Comparison of ENCODE assay signal across 33 cellular contexts in genomic region chr4:163300445-163300844, GRCh38. TPM values are rescaled to one million over a fixed set of nuclear protein-coding genes. Genes with fewer than 3 reads are reported as not detected.
"Had no signal": no experiment of that assay in that cellular context is flagged by ENCODE, and none has a peak within 500 bp of the region (broad histone marks: within the 10 kb centered on the region; RNA-seq: fewer than 3 reads in every experiment).

No MANE protein-coding gene starts in this region.

- H3K4me3 Mint-ChIP-seq: naive thymus-derived CD8-positive, alpha-beta T cell; natural killer cell treated with Interleukin-12 subunit alpha and Interleukin-12 subunit beta and Interleukin-15 and Interleukin-18, amount 100 ng/mL, for 72 hours; nephron progenitor cell; neural crest cell; stimulated activated memory B cell treated with anti-CD40 and anti-IgM and Interleukin-4, amounts not matched to agents 10 μg/mL and 1 μg/mL and 100 μg/mL, for 72 hours; stimulated activated naive CD8-positive, alpha-beta T cell treated with anti-CD3 and anti-CD28 coated beads, Interleukin-15, amount 100 ng/mL, for 72 hours; type B pancreatic cell had no signal

- H3K79me2 ChIP-seq: parathyroid adenoma had no signal

- H2AFZ ChIP-seq: parathyroid adenoma had no signal

- ATAC-seq: naive thymus-derived CD8-positive, alpha-beta T cell; natural killer cell treated with Interleukin-12 subunit alpha and Interleukin-12 subunit beta and Interleukin-15 and Interleukin-18, amount 100 ng/mL, for 72 hours; psoas muscle; right cardiac atrium; sciatic nerve; stimulated activated memory B cell treated with anti-CD40 and anti-IgM and Interleukin-4, amounts not matched to agents 10 μg/mL and 1 μg/mL and 100 μg/mL, for 72 hours; stimulated activated naive CD8-positive, alpha-beta T cell treated with anti-CD3 and anti-CD28 coated beads, Interleukin-15, amount 100 ng/mL, for 72 hours; stimulated activated naive CD8-positive, alpha-beta T cell treated with anti-CD3 and anti-CD28 coated beads, Interleukin-15, Interleukin-2, amounts not matched to agents 100 U/mL and 50 U/mL, for 24 hours; upper lobe of right lung had no signal

- H3K9ac ChIP-seq: parathyroid adenoma had no signal

- H3K4me2 ChIP-seq: smooth muscle cell had no signal

- H3K4me1 ChIP-seq: parathyroid adenoma, psoas muscle, spleen, suprapubic skin, testis, tibial artery, transverse colon, upper lobe of right lung, uterus had no signal

- H3K36me3 Mint-ChIP-seq: naive thymus-derived CD8-positive, alpha-beta T cell; natural killer cell treated with Interleukin-12 subunit alpha and Interleukin-12 subunit beta and Interleukin-15 and Interleukin-18, amount 100 ng/mL, for 72 hours; stimulated activated memory B cell treated with anti-CD40 and anti-IgM and Interleukin-4, amounts not matched to agents 10 μg/mL and 1 μg/mL and 100 μg/mL, for 72 hours; type B pancreatic cell had no signal

- H3K36me3 ChIP-seq: ovary, spleen, suprapubic skin, tibial artery, transverse colon, upper lobe of right lung, uterus had no signal

- DNase-seq: naive thymus-derived CD8-positive, alpha-beta T cell; nephron progenitor cell; occipital lobe; ovary; posterior cingulate gyrus; psoas muscle; right cardiac atrium; spleen; stimulated activated CD4-positive, alpha-beta T cell treated with anti-CD3 and anti-CD28 coated beads, Interleukin-12 subunit alpha, Interleukin-12 subunit beta, amount 100 ng/mL, for 4 hours; stimulated activated CD4-positive, alpha-beta T cell treated with anti-CD3 and anti-CD28 coated beads, Interleukin-1b, Interleukin-23, amount 100 ng/mL, for 48 hours; stimulated activated CD4-positive, alpha-beta T cell treated with anti-CD3 and anti-CD28 coated beads, Interleukin-4, amount 100 ng/mL, for 1 hour; stimulated activated CD4-positive, alpha-beta T cell treated with anti-CD3 and anti-CD28 coated beads, Interleukin-4, amount 100 ng/mL, for 4 hours; stimulated activated CD8-positive, alpha-beta memory T cell treated with anti-CD3 and anti-CD28 coated beads, Interleukin-4, amount 100 ng/mL, for 48 hours; stimulated activated naive CD4-positive, alpha-beta T cell; stimulated activated naive CD8-positive, alpha-beta T cell treated with anti-CD3 and anti-CD28 coated beads, Interleukin-15, amount 100 ng/mL, for 72 hours; stimulated activated naive CD8-positive, alpha-beta T cell treated with anti-CD3 and anti-CD28 coated beads, Interleukin-15, Interleukin-2, amounts not matched to agents 100 U/mL and 50 U/mL, for 24 hours; substantia nigra; testis; tibial artery; transverse colon; upper lobe of right lung; uterus had no signal

- H3K27me3 Mint-ChIP-seq: natural killer cell treated with Interleukin-12 subunit alpha and Interleukin-12 subunit beta and Interleukin-15 and Interleukin-18, amount 100 ng/mL, for 72 hours; progenitor cell of endocrine pancreas; stimulated activated memory B cell treated with anti-CD40 and anti-IgM and Interleukin-4, amounts not matched to agents 10 μg/mL and 1 μg/mL and 100 μg/mL, for 72 hours; stimulated activated naive CD8-positive, alpha-beta T cell treated with anti-CD3 and anti-CD28 coated beads, Interleukin-15, amount 100 ng/mL, for 72 hours; type B pancreatic cell had no signal

- H3K27me3 ChIP-seq: ovary, spleen, suprapubic skin, testis, tibial artery, transverse colon, upper lobe of right lung, uterus had no signal

- H3K9me3 Mint-ChIP-seq: natural killer cell treated with Interleukin-12 subunit alpha and Interleukin-12 subunit beta and Interleukin-15 and Interleukin-18, amount 100 ng/mL, for 72 hours; neural crest cell; stimulated activated memory B cell treated with anti-CD40 and anti-IgM and Interleukin-4, amounts not matched to agents 10 μg/mL and 1 μg/mL and 100 μg/mL, for 72 hours; stimulated activated naive CD8-positive, alpha-beta T cell treated with anti-CD3 and anti-CD28 coated beads, Interleukin-15, amount 100 ng/mL, for 72 hours; type B pancreatic cell had no signal

- H3K4me3 ChIP-seq: ovary, psoas muscle, skin epidermis, smooth muscle cell, spleen, suprapubic skin, testis, tibial artery, transverse colon, upper lobe of right lung, uterus had no signal

- H3K4me1 Mint-ChIP-seq: naive thymus-derived CD8-positive, alpha-beta T cell; nephron progenitor cell; neural crest cell; stimulated activated memory B cell treated with anti-CD40 and anti-IgM and Interleukin-4, amounts not matched to agents 10 μg/mL and 1 μg/mL and 100 μg/mL, for 72 hours; stimulated activated naive CD8-positive, alpha-beta T cell treated with anti-CD3 and anti-CD28 coated beads, Interleukin-15, amount 100 ng/mL, for 72 hours had no signal

- H3K9me3 ChIP-seq: ovary, suprapubic skin, testis, transverse colon, upper lobe of right lung, uterus had no signal

- H3K27ac ChIP-seq: ovary, parathyroid adenoma, psoas muscle, skin epidermis, spleen, suprapubic skin, testis, tibial artery, transverse colon, upper lobe of right lung, uterus had no signal

- H3K27ac Mint-ChIP-seq: naive thymus-derived CD8-positive, alpha-beta T cell; natural killer cell treated with Interleukin-12 subunit alpha and Interleukin-12 subunit beta and Interleukin-15 and Interleukin-18, amount 100 ng/mL, for 72 hours; nephron progenitor cell; progenitor cell of endocrine pancreas; stimulated activated memory B cell treated with anti-CD40 and anti-IgM and Interleukin-4, amounts not matched to agents 10 μg/mL and 1 μg/mL and 100 μg/mL, for 72 hours; type B pancreatic cell had no signal

RNA-seq across cellular contexts. Expression of gene NPY1R, which starts 32.0 kb away (rescaled TPM):
- total RNA-seq: naive thymus-derived CD8-positive, alpha-beta T cell; natural killer cell treated with Interleukin-12 subunit alpha and Interleukin-12 subunit beta and Interleukin-15 and Interleukin-18, amount 100 ng/mL, for 72 hours had no signal
- polyA plus RNA-seq: naive thymus-derived CD8-positive, alpha-beta T cell had no signal

RNA-seq across cellular contexts. Expression of gene NPY5R, which starts 43.2 kb away (rescaled TPM):
- total RNA-seq: naive thymus-derived CD8-positive, alpha-beta T cell; natural killer cell treated with Interleukin-12 subunit alpha and Interleukin-12 subunit beta and Interleukin-15 and Interleukin-18, amount 100 ng/mL, for 72 hours; osteoblast had no signal
- polyA plus RNA-seq: naive thymus-derived CD8-positive, alpha-beta T cell had no signal
